15 cellular contexts compared by ENCODE assay signal in the genomic region with DNA sequence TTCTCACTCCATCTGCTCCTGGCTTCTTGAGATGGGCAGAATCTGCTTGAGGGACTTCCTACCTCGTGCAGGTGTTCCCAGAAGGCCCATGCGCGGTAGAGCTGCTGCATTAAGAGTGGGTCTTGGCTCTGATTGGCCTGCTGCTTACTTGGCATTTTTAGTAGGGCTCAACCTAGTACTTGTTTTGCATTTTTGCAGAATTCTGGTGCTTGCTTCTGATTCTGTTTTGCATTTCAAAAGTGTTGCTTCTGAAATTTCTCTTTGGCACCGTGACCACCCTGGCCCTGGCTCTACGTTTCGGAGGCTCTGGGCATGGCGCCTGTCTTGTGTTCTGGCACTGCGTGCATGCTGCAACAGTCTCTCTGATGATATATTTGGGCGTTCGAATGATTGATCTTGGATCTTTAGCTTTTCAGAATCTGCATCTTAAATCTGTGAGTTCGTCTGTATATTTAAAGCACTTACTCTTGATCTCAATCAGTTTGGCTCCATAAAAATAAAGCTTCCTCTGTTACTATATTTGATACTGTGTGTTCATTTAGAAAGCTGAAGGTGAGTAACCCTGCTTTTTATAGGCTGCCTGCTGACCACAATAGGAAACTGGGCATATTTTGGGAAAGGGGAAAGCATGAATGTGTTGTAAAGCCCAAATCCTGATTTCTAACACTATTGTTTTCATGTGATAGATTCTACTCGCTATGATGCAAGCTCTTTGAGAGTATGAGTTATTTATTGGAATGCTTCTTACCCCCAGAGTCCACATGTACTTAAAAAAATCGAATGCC. TPM values are rescaled to one million over a fixed set of nuclear protein-coding genes. Genes with fewer than 3 reads are reported as not detected.
DNase-seq lines count a peak whose midpoint lies in the region; TF ChIP-seq lines count a peak whose summit lies in the region.
"Had no signal": no experiment of that assay in that cellular context is flagged by ENCODE, and none has a peak within 500 bp of the region (broad histone marks: within the 10 kb centered on the region; RNA-seq: fewer than 3 reads in every experiment).

No MANE protein-coding gene starts in this region.

- no peak overlapping the region for H3K27ac ChIP-seq in PC-9
- H3K27ac ChIP-seq: cardiac muscle cell, neutrophil had no signal

- BruUV-seq in PC-9 (replicated peaks; lab: Mats Ljungman, UMichigan) = no TSS peak

- peak overlapping the region; percentile 21 for H3K27ac Mint-ChIP-seq in glutamatergic neuron (ENCODE audit: unreplicated experiment)
- H3K27ac Mint-ChIP-seq in progenitor cell of endocrine pancreas = peak overlapping the region; percentile 42
- H3K27ac Mint-ChIP-seq in endothelial cell (ENCODE audit: unreplicated experiment) = no peak overlapping the region
- H3K27ac Mint-ChIP-seq: activated T-cell treated with anti-CD3 and anti-CD28 coated beads, Interleukin-2, amount 50 U/mL, for 24 hours; WTC11 had no signal

- H3K9me3 ChIP-seq in PC-9 (ENCODE audit: insufficient read depth, low read depth) = no peaks in the 10 kb centered on the region
- H3K9me3 ChIP-seq: neutrophil had no signal

- H3K4me2 ChIP-seq in PC-9 = no peak overlapping the region

- H3K79me2 ChIP-seq in PC-9 (ENCODE audit: low read depth) = no peaks in the 10 kb centered on the region

- no peaks in the 10 kb centered on the region for H3K36me3 ChIP-seq in PC-9 (ENCODE audit: low read depth)
- H3K36me3 ChIP-seq: cardiac muscle cell, neutrophil had no signal

- intact Hi-C loops in PC-9 (cut with micrococcal nuclease; ENCODE audit: unreplicated experiment) = no loop called here

- H3K27me3 Mint-ChIP-seq in glutamatergic neuron (ENCODE audit: unreplicated experiment) = no peaks in the 10 kb centered on the region
- no peaks in the 10 kb centered on the region for H3K27me3 Mint-ChIP-seq in progenitor cell of endocrine pancreas
- peaks cover 2% of the 10 kb centered on the region for H3K27me3 Mint-ChIP-seq in endothelial cell (ENCODE audit: unreplicated experiment)
- H3K27me3 Mint-ChIP-seq: activated T-cell treated with anti-CD3 and anti-CD28 coated beads, Interleukin-2, amount 50 U/mL, for 24 hours had no signal

- H3K36me3 Mint-ChIP-seq in glutamatergic neuron (ENCODE audit: unreplicated experiment) (peaks cover 6% of the 10 kb centered on the region), progenitor cell of endocrine pancreas (ENCODE audit: insufficient read depth) (peaks cover 5% of the 10 kb centered on the region), endothelial cell (ENCODE audit: low read depth, unreplicated experiment) (peaks cover 4% of the 10 kb centered on the region)
- H3K36me3 Mint-ChIP-seq: WTC11 had no signal

- H3K4me3 ChIP-seq in GM12864 (ENCODE audit: low read depth, low read length) (no peak overlapping the region; the same call in 1 of the 2 replicates), PC-9 (no peak overlapping the region)
- H3K4me3 ChIP-seq: cardiac muscle cell had no signal

- no peaks in the 10 kb centered on the region for H3F3A ChIP-seq in PC-9 (ENCODE audit: insufficient read depth, low read depth)

- DNase-seq in GM12864 (ENCODE audit: low read depth) (peak; percentile 31), NCI-H446 treated with DMSO at 0.1 percent for 48 hours (lab: John Stamatoyannopoulos, UW) (peak; percentile 33), glutamatergic neuron (no peak), progenitor cell of endocrine pancreas (ENCODE audit: low spot score, unreplicated experiment) (no peak), PC-9 (no peak), NAMALWA (ENCODE audit: low spot score) (no peak), endothelial cell (ENCODE audit: low spot score) (no peak), NCI-H69 (lab: John Stamatoyannopoulos, UW) (no peak)
- DNase-seq: activated T-cell treated with anti-CD3 and anti-CD28 coated beads, Interleukin-2, amount 50 U/mL, for 24 hours; COR-L47; NCI-H1105; stimulated activated naive CD4-positive, alpha-beta T cell had no signal

- H3K9me2 ChIP-seq in PC-9 (ENCODE audit: insufficient read depth) = no peaks in the 10 kb centered on the region

- H3K4me1 ChIP-seq in PC-9 (replicated peaks; ENCODE audit: insufficient read depth) = no peaks in the 10 kb centered on the region

- H3K4me3 Mint-ChIP-seq in glutamatergic neuron (ENCODE audit: unreplicated experiment) (no peak overlapping the region), progenitor cell of endocrine pancreas (ENCODE audit: low read depth) (no peak overlapping the region), endothelial cell (ENCODE audit: unreplicated experiment) (no peak overlapping the region)
- H3K4me3 Mint-ChIP-seq: activated T-cell treated with anti-CD3 and anti-CD28 coated beads, Interleukin-2, amount 50 U/mL, for 24 hours; WTC11 had no signal

- H3K27me3 ChIP-seq in PC-9 (ENCODE audit: insufficient read depth, low read depth) = no peaks in the 10 kb centered on the region
- H3K27me3 ChIP-seq: cardiac muscle cell, neutrophil had no signal

- H3K4me1 Mint-ChIP-seq in glutamatergic neuron (ENCODE audit: low read depth, unreplicated experiment) (peaks cover 19% of the 10 kb centered on the region), progenitor cell of endocrine pancreas (ENCODE audit: low read depth) (peaks cover 8% of the 10 kb centered on the region), endothelial cell (ENCODE audit: unreplicated experiment) (no peaks in the 10 kb centered on the region)

- CTCF ChIA-PET in PC-9 (lab: Charles Lee) = interaction anchor here (0.7 kb wide), 1 partner anchor 9 kb away, joined by 3 read pairs; no protein-coding TSS in a partner anchor

- no peak overlapping the region for H2AFZ ChIP-seq in PC-9

- POLR2A ChIA-PET in PC-9 (lab: Charles Lee; ENCODE audit: unreplicated experiment) = no interaction called here

- TF ChIP-seq CTCF in GM12864 (IDR thresholded peaks at IDR 0.05; ENCODE audit: low read depth, low read length, missing control alignments) = no peak
- TF ChIP-seq CTCF in glutamatergic neuron (IDR thresholded peaks at IDR 0.05; ENCODE audit: partially characterized antibody, unreplicated experiment) = no peak
- no peak for TF ChIP-seq CTCF in progenitor cell of endocrine pancreas (IDR thresholded peaks at IDR 0.05; ENCODE audit: unreplicated experiment)
- no peak for TF ChIP-seq CTCF in PC-9 (conservative IDR thresholded peaks at IDR 0.05)
- no peak for TF ChIP-seq CTCF in endothelial cell (IDR thresholded peaks at IDR 0.05; ENCODE audit: unreplicated experiment)

- no peaks in the 10 kb centered on the region for H4K20me1 ChIP-seq in PC-9 (ENCODE audit: insufficient read depth)

- H3K9me3 Mint-ChIP-seq in glutamatergic neuron (ENCODE audit: unreplicated experiment) = peaks cover 12% of the 10 kb centered on the region
- H3K9me3 Mint-ChIP-seq in progenitor cell of endocrine pancreas (ENCODE audit: low read depth) = peaks cover 6% of the 10 kb centered on the region
- H3K9me3 Mint-ChIP-seq in endothelial cell (ENCODE audit: unreplicated experiment) = no peaks in the 10 kb centered on the region

RNA-seq across cellular contexts. Expression of gene EFR3B, which starts 22.2 kb away (rescaled TPM):
- total RNA-seq in glutamatergic neuron (ENCODE audit: unreplicated experiment) (22.9 TPM), progenitor cell of endocrine pancreas (22.1 and 23.3 TPM in 2 replicates), PC-9 (2021) (0.20 TPM in 1 of 2 replicates, not detected in the other), endothelial cell (ENCODE audit: unreplicated experiment) (11.3 TPM)

Comparison
In these comparisons a context has a peak if more than half of its experiments do, and no peak if none do; other contexts are left out.
1. DNase-seq: peak in GM12864 (single experiment) and NCI-H446 treated with DMSO at 0.1 percent for 48 hours (single experiment); none in glutamatergic neuron (single experiment), progenitor cell of endocrine pancreas (single experiment), PC-9 (0 of 2), NAMALWA (single experiment), endothelial cell (single experiment) and NCI-H69 (single experiment).
2. RNA of gene EFR3B, which starts 22.2 kb away (total RNA-seq): 22.1 to 23.3 TPM in progenitor cell of endocrine pancreas, 22.9 TPM in glutamatergic neuron (single experiment) and 11.3 TPM in endothelial cell (single experiment); 0.20 TPM in PC-9; every median in the first group is over 10 times any median in the second.